1 cellular context compared by ENCODE assay signal in the genomic region with DNA sequence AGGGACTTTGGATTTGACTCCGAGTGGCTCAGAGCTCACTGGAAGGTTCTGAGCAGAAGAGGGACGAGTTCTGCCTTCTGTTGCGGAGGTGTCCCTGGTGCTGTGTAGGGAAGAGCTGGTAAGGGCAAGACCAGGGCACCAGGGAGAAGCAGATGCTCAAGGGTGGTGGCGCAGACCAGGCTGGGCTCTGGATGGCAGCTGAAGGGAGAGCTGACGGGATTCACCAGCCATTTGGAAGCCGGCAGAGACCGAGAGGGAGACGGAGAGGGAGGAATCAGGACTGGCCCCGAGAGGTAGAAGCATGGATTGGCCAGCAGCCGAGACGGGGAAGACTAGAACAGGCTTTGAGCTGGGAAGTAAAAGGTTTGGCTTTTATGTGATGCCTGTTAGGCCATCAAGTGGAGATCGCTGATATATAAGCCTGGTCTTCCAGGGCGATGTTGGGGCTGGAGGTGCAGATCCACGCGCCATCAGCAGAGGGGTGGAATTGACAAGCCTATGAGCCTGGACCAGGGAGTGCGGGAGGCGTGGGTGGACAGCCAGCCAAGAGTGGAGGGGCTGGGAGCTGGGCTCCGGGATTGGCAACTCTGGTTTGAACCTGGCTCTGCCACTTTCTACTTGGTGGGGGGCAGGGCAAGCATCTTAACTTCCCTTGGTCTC.
TF ChIP-seq lines count a peak whose summit lies in the region.

No MANE protein-coding gene starts in this region.

TF ChIP-seq in HepG2, 621 proteins besides CTCF, POLR2A, EP300 and RAD21:
- TF ChIP-seq KDM2A (CRISPR knock-in tag; IDR thresholded peaks at IDR 0.05; ENCODE audit: borderline replicate concordance, low read depth) (no peak), U2AF2 (IDR thresholded peaks at IDR 0.05; ENCODE audit: low read depth, low read length) (no peak), ZNF776 (CRISPR knock-in tag; IDR thresholded peaks at IDR 0.05) (no peak), ZNF354B (CRISPR knock-in tag; IDR thresholded peaks at IDR 0.05) (no peak), ZBTB8A (CRISPR knock-in tag; IDR thresholded peaks at IDR 0.05; ENCODE audit: borderline replicate concordance, low read depth) (no peak)
- TF ChIP-seq, protein P1, sequence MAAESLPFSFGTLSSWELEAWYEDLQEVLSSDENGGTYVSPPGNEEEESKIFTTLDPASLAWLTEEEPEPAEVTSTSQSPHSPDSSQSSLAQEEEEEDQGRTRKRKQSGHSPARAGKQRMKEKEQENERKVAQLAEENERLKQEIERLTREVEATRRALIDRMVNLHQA (CRISPR knock-in tag; IDR thresholded peaks at IDR 0.05) = no peak
